In the genomic region with DNA sequence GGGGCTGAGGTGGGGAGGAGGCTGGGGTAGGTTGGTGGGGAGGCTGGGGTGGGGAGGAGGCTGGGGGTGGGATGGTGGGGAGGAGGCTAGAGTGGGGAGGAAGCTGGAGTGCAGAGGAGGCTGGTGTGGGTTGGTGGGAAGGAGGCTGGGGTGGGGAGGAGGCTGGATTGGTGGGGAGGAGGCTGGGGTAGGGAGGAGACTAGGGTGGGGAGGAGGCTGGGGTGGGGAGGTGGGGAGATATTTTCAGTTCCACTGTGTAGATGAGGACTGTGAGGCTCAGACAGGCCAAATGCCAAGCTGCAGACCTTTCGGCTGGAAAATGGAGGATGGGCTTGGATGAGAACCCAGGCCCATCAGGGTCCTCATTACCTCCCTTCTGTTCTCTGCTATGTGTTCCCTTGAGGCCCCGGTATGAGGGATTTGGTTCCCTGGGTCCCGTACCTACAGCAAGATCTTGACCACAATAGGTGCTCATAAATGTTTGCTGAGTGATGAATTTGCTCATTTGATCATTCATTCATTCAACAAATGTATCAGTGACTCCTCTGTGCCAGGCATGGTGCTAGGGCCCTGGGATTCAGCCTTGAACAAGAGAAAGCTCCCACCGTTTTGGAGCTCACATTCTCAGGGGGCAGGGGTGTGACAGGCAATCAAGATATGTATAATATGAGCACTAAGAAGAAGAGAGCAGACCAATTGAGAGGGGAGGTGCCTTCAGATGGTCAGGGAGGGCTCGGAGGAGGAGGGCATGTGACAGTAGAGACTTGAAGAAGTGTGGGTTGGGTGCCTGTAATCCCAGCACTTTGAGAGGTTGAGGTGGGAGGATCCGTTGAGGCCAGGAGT, we compare ENCODE assay signal across 16 cellular contexts. TPM values are rescaled to one million over a fixed set of nuclear protein-coding genes. Genes with fewer than 3 reads are reported as not detected.
DNase-seq lines count a peak whose midpoint lies in the region; ATAC-seq and TF ChIP-seq lines count a peak whose summit lies in the region.
"Had no signal": no experiment of that assay in that cellular context is flagged by ENCODE, and none has a peak within 500 bp of the region (broad histone marks: within the 10 kb centered on the region; RNA-seq: fewer than 3 reads in every experiment).

No MANE protein-coding gene starts in this region.

- H3K4me3 ChIP-seq in A673 (ENCODE audit: low read depth, low read length, poor library complexity, severe bottlenecking): no peak overlapping the region
- H3K4me3 ChIP-seq: A549 had no signal

- ATAC-seq in HG02852 (IDR thresholded peaks at IDR 0.05; ENCODE audit: unreplicated experiment): no peak

- no peaks in the 10 kb centered on the region for H3K4me1 ChIP-seq in A673 (ENCODE audit: insufficient read depth, low read length, poor library complexity, severe bottlenecking)
- H3K4me1 ChIP-seq: A549 had no signal

- in situ Hi-C loops in SK-MEL-5 (cut with HindIII; ENCODE audit: low pct_unique_long_range_greater_than_20kb, low sequenced_read_pairs): no loop called here

- DNase-seq in NCI-H1417 (lab: John Stamatoyannopoulos, UW) (peak in 2 of 3 experiments; percentile 16 to 29), NCI-H1417 treated with DMSO at 0.1 percent for 48 hours (lab: John Stamatoyannopoulos, UW) (no peak), GM20000 (ENCODE audit: low spot score) (peak; percentile 78), SK-MEL-5 (ENCODE audit: low read depth, low spot score) (peak; percentile 60), islet precursor cell (peak; percentile 99), A673 (ENCODE audit: low spot score) (no peak)
- no peak for DNase-seq in activated effector memory CD4-positive, alpha-beta T cell treated with anti-CD3 and anti-CD28 coated beads, Interleukin-2, amount 50 U/mL, for 16 hours
- DNase-seq: activated CD8-positive, alpha-beta memory T cell treated with anti-CD3 and anti-CD28 coated beads, Interleukin-2, amount 10 ng/mL, durations not matched to agents 7 days and 5 days; HCEC 1CT; NCI-H1092; NCI-H748 treated with DMSO at 0.1 percent for 48 hours; SIG-M5; stimulated activated CD4-positive, alpha-beta T cell treated with anti-CD3 and anti-CD28 coated beads, Interleukin-15, amount 100 ng/mL, for 24 hours; trophoblast cell had no signal

- TF ChIP-seq CTCF in GM20000 (IDR thresholded peaks at IDR 0.05; ENCODE audit: extremely low read depth, missing control alignments): no peak
- no peak for TF ChIP-seq CTCF in A673 (conservative IDR thresholded peaks at IDR 0.05; ENCODE audit: low read depth, low read length)

- H3K27ac ChIP-seq in A673 (ENCODE audit: low read depth, low read length, poor library complexity, severe bottlenecking): no peak overlapping the region
- H3K27ac ChIP-seq: A549 had no signal

- BruUV-seq in A673 (replicated peaks; lab: Mats Ljungman, UMichigan): no TSS peak

- intact Hi-C loops in A673 (cut with micrococcal nuclease; ENCODE audit: unreplicated experiment): no loop called here

- no peaks in the 10 kb centered on the region for H3K36me3 ChIP-seq in A673 (ENCODE audit: insufficient read depth, low read length, poor library complexity, severe bottlenecking)

- no peaks in the 10 kb centered on the region for H3K9me3 ChIP-seq in A673 (ENCODE audit: low read depth, low read length, poor library complexity, severe bottlenecking)
- H3K9me3 ChIP-seq: A549 had no signal

- POLR2A ChIA-PET in A673 (lab: Charles Lee; ENCODE audit: low non-redundant PET): no interaction called here

- peaks cover 6% of the 10 kb centered on the region for H3K27me3 ChIP-seq in A673 (replicated peaks; ENCODE audit: insufficient read depth, low read depth, low read length, poor library complexity)

- CTCF ChIA-PET in A673 (lab: Charles Lee): no interaction called here

RNA-seq across cellular contexts. Expression of gene NOL4L, which starts 36.2 kb away (rescaled TPM):
- 2.1 and 2.4 TPM in 2 replicates for total RNA-seq in SK-MEL-5 (2014; rRNA removed; shearing (Covaris generic))
- polyA plus RNA-seq in SK-MEL-5 (2015; cell fraction: cytosol; rRNA removed): 6.0 and 7.1 TPM in 2 replicates
- 8.5 and 9.4 TPM in 2 replicates for polyA plus RNA-seq in SK-MEL-5 (2015; cell fraction: nucleus; rRNA removed)
- total RNA-seq in A673 (2021): 1.4 and 3.2 TPM in 2 replicates

RNA-seq across cellular contexts. Expression of gene C20orf203, which starts 52.4 kb away (rescaled TPM):
- not detected in 2 replicates for total RNA-seq in SK-MEL-5 (2014; rRNA removed; shearing (Covaris generic))
- polyA plus RNA-seq in SK-MEL-5 (2015; cell fraction: cytosol; rRNA removed): not detected in 2 replicates
- not detected in 2 replicates for polyA plus RNA-seq in SK-MEL-5 (2015; cell fraction: nucleus; rRNA removed)
- not detected in 2 replicates for total RNA-seq in A673 (2021)
- polyA plus RNA-seq: A549 had no signal

Comparison
In these comparisons a context has a peak if more than half of its experiments do, and no peak if none do; other contexts are left out.
1. DNase-seq: peak in NCI-H1417 (2 of 3), GM20000 (single experiment), SK-MEL-5 (single experiment) and islet precursor cell (single experiment); none in NCI-H1417 treated with DMSO at 0.1 percent for 48 hours (single experiment), activated effector memory CD4-positive, alpha-beta T cell treated with anti-CD3 and anti-CD28 coated beads, Interleukin-2, amount 50 U/mL, for 16 hours (single experiment) and A673 (single experiment).